8 cellular contexts compared by ENCODE assay signal in the genomic region with DNA sequence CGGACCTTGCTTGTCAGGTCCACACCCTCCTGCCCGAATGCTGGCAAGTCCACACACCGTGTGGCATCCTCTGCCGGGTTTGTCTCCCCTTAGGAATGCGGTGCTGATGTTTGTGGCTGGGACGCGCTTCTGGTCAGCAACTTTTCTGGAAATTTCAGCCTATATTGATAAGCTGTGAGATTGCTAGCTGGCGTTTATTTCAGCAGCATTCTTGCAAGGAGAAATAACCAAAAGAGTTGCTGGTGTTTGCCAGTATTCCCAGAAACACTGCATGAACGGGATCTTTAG. TPM values are rescaled to one million over a fixed set of nuclear protein-coding genes. Genes with fewer than 3 reads are reported as not detected.
DNase-seq lines count a peak whose midpoint lies in the region; ATAC-seq and TF ChIP-seq lines count a peak whose summit lies in the region.

No MANE protein-coding gene starts in this region.

- H3K27ac Mint-ChIP-seq in MCF 10A (ENCODE audit: low read depth, unreplicated experiment) = peak overlapping the region; percentile 97

- peak overlapping the region; percentile 94 for H3K4me3 Mint-ChIP-seq in MCF 10A (ENCODE audit: unreplicated experiment)

- H3K36me3 Mint-ChIP-seq in MCF 10A (ENCODE audit: insufficient read depth, unreplicated experiment) = peaks cover 25% of the 10 kb centered on the region

- DNase-seq in GM03348 (ENCODE audit: low spot score) (peak; percentile 85), LHCN-M2 (ENCODE audit: low read depth) (peak; percentile 54), MCF 10A (ENCODE audit: unreplicated experiment) (peak; percentile 61), left colon (peak in 1 of 2 donors; percentile 64)
- no peak for DNase-seq in stimulated activated CD4-positive, alpha-beta T cell treated with anti-CD3 and anti-CD28 coated beads, Interleukin-2, amount 100 ng/mL, for 24 hours

- ATAC-seq in left colon (peak; percentile 79), HG03565 (IDR thresholded peaks at IDR 0.05; ENCODE audit: unreplicated experiment) (no peak), HG02885 (IDR thresholded peaks at IDR 0.05; ENCODE audit: poor library complexity, unreplicated experiment) (no peak)

- H3K4me1 Mint-ChIP-seq in MCF 10A (ENCODE audit: insufficient read depth, unreplicated experiment) = peaks cover 24% of the 10 kb centered on the region

- no peaks in the 10 kb centered on the region for H3K9me3 Mint-ChIP-seq in MCF 10A (ENCODE audit: unreplicated experiment)

- no peak for TF ChIP-seq CTCF in MCF 10A (IDR thresholded peaks at IDR 0.05; ENCODE audit: unreplicated experiment)

- no TSS peak for BruUV-seq in MCF 10A (replicated peaks; lab: Mats Ljungman, UMichigan)

- CTCF ChIA-PET in MCF 10A (lab: Yijun Ruan, JAX) = interaction anchor here (0.6 to 2.4 kb wide), 3 partner anchors 26 to 110 kb away, joined by 4 to 7 read pairs (median 5); no protein-coding TSS in a partner anchor

- POLR2A ChIA-PET in MCF 10A (lab: Yijun Ruan, JAX) = interaction anchor here (0.5 to 2.9 kb wide), 11 partner anchors 9 to 656 kb away, joined by 3 to 12 read pairs (median 4); a partner anchor contains a TSS

- intact Hi-C loops in MCF 10A (cut with micrococcal nuclease) (loop anchor here (2.0 kb wide), 1 partner anchor 108 kb away; no protein-coding TSS in a partner anchor), left colon (cut with DNase I, micrococcal nuclease) (no loop called here)

- peak overlapping the region; percentile 84 for H3K27ac ChIP-seq in temporal lobe (ENCODE audit: low read depth, low read length)

- H3K27me3 Mint-ChIP-seq in MCF 10A (ENCODE audit: insufficient read depth, unreplicated experiment) = no peaks in the 10 kb centered on the region

RNA-seq across cellular contexts. Expression of a gene that starts 0.6 kb away (rescaled TPM):
- total RNA-seq in LHCN-M2 (2014; rRNA removed) (28.8 and 31.2 TPM in 2 replicates), MCF 10A (2022) (43.1 and 45.0 TPM in 2 replicates), left colon (10 to 100 TPM; 30.8 to 37.0 TPM), temporal lobe (43.0 TPM)
- 10.1 TPM for polyA plus RNA-seq in LHCN-M2 (2012)

RNA-seq across cellular contexts. Expression of a gene that starts 0.7 kb away (rescaled TPM):
- total RNA-seq in LHCN-M2 (2014; rRNA removed) (31.9 and 49.5 TPM in 2 replicates), MCF 10A (2022) (30.5 and 32.1 TPM in 2 replicates), left colon (10 to 100 TPM; 59.8 to 62.1 TPM), temporal lobe (38.1 TPM)
- polyA plus RNA-seq in LHCN-M2 (2012) = 19.7 TPM

RNA-seq across cellular contexts. Expression of a gene that starts 59.8 kb away (rescaled TPM):
- total RNA-seq in LHCN-M2 (2014; rRNA removed) (0.71 and 1.4 TPM in 2 replicates), MCF 10A (2022) (3.9 and 6.0 TPM in 2 replicates), left colon (10 to 100 TPM; 54.1 to 63.5 TPM), temporal lobe (0.49 TPM)
- 0.73 TPM for polyA plus RNA-seq in LHCN-M2 (2012)

Comparison
In these comparisons a context has a peak if more than half of its experiments do, and no peak if none do; other contexts are left out.
1. DNase-seq: peak in GM03348 (single experiment), LHCN-M2 (single experiment) and MCF 10A (single experiment); none in stimulated activated CD4-positive, alpha-beta T cell treated with anti-CD3 and anti-CD28 coated beads, Interleukin-2, amount 100 ng/mL, for 24 hours (0 of 2).